9 cellular contexts compared by ENCODE assay signal in genomic region chr16:74773431-74774222, GRCh38. TPM values are rescaled to one million over a fixed set of nuclear protein-coding genes. Genes with fewer than 3 reads are reported as not detected.
DNase-seq lines count a peak whose midpoint lies in the region; ATAC-seq and TF ChIP-seq lines count a peak whose summit lies in the region.
"Had no signal": no experiment of that assay in that cellular context is flagged by ENCODE, and none has a peak within 500 bp of the region (broad histone marks: within the 10 kb centered on the region; RNA-seq: fewer than 3 reads in every experiment).

No MANE protein-coding gene starts in this region.

- H3K9ac ChIP-seq in colonic mucosa (ENCODE audit: low read depth in 2 of 2, low read length in 2 of 2) (peak overlapping the region; percentile 80 to 92), mucosa of stomach (ENCODE audit: low read length) (peak overlapping the region; percentile 98)

- H3K27me3 ChIP-seq in colonic mucosa (peaks cover 7% of the 10 kb centered on the region), mucosa of stomach (ENCODE audit: control insufficient read depth, insufficient read depth, low read length) (peaks cover 9% of the 10 kb centered on the region), vagina (no peaks in the 10 kb centered on the region)

- no peaks in the 10 kb centered on the region for H3K36me3 Mint-ChIP-seq in stimulated activated naive CD8-positive, alpha-beta T cell treated with anti-CD3 and anti-CD28 coated beads, Interleukin-15, Interleukin-2, amounts not matched to agents 100 ng/mL and 50 ng/mL, for 24 hours (ENCODE audit: low read depth)

- H3K9me3 ChIP-seq in colonic mucosa (no peaks in the 10 kb centered on the region), mucosa of stomach (ENCODE audit: control insufficient read depth, low read length) (no peaks in the 10 kb centered on the region), vagina (no peaks in the 10 kb centered on the region)

- DNase-seq in stimulated activated naive CD8-positive, alpha-beta T cell treated with anti-CD3 and anti-CD28 coated beads, Interleukin-15, Interleukin-2, amounts not matched to agents 100 U/mL and 50 U/mL, for 24 hours: no peak
- DNase-seq in colonic mucosa (peak; percentile 42), vagina (ENCODE audit: extremely low spot score in 2 of 2) (peak; percentile 72 to 74), ecto neural progenitor cell (ENCODE audit: low spot score) (no peak), NCI-H510A treated with DMSO at 0.1 percent for 48 hours (lab: John Stamatoyannopoulos, UW) (no peak), NCI-H2081 (lab: John Stamatoyannopoulos, UW) (no peak)

- TF ChIP-seq CTCF in colonic mucosa (IDR thresholded peaks at IDR 0.05) (no peak), vagina (IDR thresholded peaks at IDR 0.05) (no peak)

- intact Hi-C loops in colonic mucosa (cut with DNase I): no loop called here
- intact Hi-C loops in vagina (cut with DNase I): no loop called here

- peak overlapping the region; percentile 62 for H3K4me3 Mint-ChIP-seq in stimulated activated naive CD8-positive, alpha-beta T cell treated with anti-CD3 and anti-CD28 coated beads, Interleukin-15, Interleukin-2, amounts not matched to agents 100 ng/mL and 50 ng/mL, for 24 hours

- H3K27ac ChIP-seq in colonic mucosa: peak overlapping the region; percentile 90
- no peak overlapping the region for H3K27ac ChIP-seq in vagina

- H3K4me1 ChIP-seq in colonic mucosa (no peaks in the 10 kb centered on the region), mucosa of stomach (ENCODE audit: control insufficient read depth, insufficient read depth, low read length) (peaks cover 26% of the 10 kb centered on the region), vagina (peaks cover 15% of the 10 kb centered on the region)

- H3K27me3 Mint-ChIP-seq in stimulated activated naive CD8-positive, alpha-beta T cell treated with anti-CD3 and anti-CD28 coated beads, Interleukin-15, Interleukin-2, amounts not matched to agents 100 ng/mL and 50 ng/mL, for 24 hours: peaks cover 39% of the 10 kb centered on the region

- ATAC-seq in stimulated activated naive CD8-positive, alpha-beta T cell treated with anti-CD3 and anti-CD28 coated beads, Interleukin-15, Interleukin-2, amounts not matched to agents 100 U/mL and 50 U/mL, for 24 hours: no peak

- H3K4me3 ChIP-seq in colonic mucosa: peak overlapping the region; percentile 71
- H3K4me3 ChIP-seq in mucosa of stomach (ENCODE audit: low read length): peak overlapping the region; percentile 97
- peak overlapping the region; percentile 33 to 49 for H3K4me3 ChIP-seq in vagina

- peak overlapping the region; percentile 38 for H3K27ac Mint-ChIP-seq in stimulated activated naive CD8-positive, alpha-beta T cell treated with anti-CD3 and anti-CD28 coated beads, Interleukin-15, Interleukin-2, amounts not matched to agents 100 ng/mL and 50 ng/mL, for 24 hours

- TF ChIP-seq POLR2A in vagina (IDR thresholded peaks at IDR 0.05): no peak

- H3K4me1 Mint-ChIP-seq in stimulated activated naive CD8-positive, alpha-beta T cell treated with anti-CD3 and anti-CD28 coated beads, Interleukin-15, Interleukin-2, amounts not matched to agents 100 ng/mL and 50 ng/mL, for 24 hours (ENCODE audit: low read depth): peaks cover 12% of the 10 kb centered on the region

- H3K36me3 ChIP-seq in colonic mucosa (no peaks in the 10 kb centered on the region), mucosa of stomach (ENCODE audit: control insufficient read depth, insufficient read depth, low read length) (peaks cover 4% of the 10 kb centered on the region), vagina (no peaks in the 10 kb centered on the region)

- H3K9me3 Mint-ChIP-seq in stimulated activated naive CD8-positive, alpha-beta T cell treated with anti-CD3 and anti-CD28 coated beads, Interleukin-15, Interleukin-2, amounts not matched to agents 100 ng/mL and 50 ng/mL, for 24 hours: no peaks in the 10 kb centered on the region

RNA-seq across cellular contexts. Expression of gene FA2H, which starts 1.0 kb away (rescaled TPM):
- total RNA-seq in colonic mucosa: 10 to 100 TPM; 51.0 to 75.7 TPM
- total RNA-seq in vagina: not detected
- total RNA-seq: cardiac septum had no signal

Comparison
In these comparisons a context has a peak if more than half of its experiments do, and no peak if none do; other contexts are left out.
1. DNase-seq: peak in colonic mucosa (single experiment) and vagina (2 of 2); none in stimulated activated naive CD8-positive, alpha-beta T cell treated with anti-CD3 and anti-CD28 coated beads, Interleukin-15, Interleukin-2, amounts not matched to agents 100 U/mL and 50 U/mL, for 24 hours (single experiment), ecto neural progenitor cell (single experiment), NCI-H510A treated with DMSO at 0.1 percent for 48 hours (single experiment) and NCI-H2081 (0 of 2).
2. H3K4me3 ChIP-seq: peak in every context shown above with its lines; median percentile 97 in mucosa of stomach; 71 in colonic mucosa; 41 in vagina.
3. RNA of gene FA2H, which starts 1.0 kb away (total RNA-seq): 51.0 to 75.7 TPM in colonic mucosa; not detected in vagina (single experiment); every median in the first group is over 10 times any median in the second.